ENCODE assay signal across 9 cellular contexts in the genomic region with DNA sequence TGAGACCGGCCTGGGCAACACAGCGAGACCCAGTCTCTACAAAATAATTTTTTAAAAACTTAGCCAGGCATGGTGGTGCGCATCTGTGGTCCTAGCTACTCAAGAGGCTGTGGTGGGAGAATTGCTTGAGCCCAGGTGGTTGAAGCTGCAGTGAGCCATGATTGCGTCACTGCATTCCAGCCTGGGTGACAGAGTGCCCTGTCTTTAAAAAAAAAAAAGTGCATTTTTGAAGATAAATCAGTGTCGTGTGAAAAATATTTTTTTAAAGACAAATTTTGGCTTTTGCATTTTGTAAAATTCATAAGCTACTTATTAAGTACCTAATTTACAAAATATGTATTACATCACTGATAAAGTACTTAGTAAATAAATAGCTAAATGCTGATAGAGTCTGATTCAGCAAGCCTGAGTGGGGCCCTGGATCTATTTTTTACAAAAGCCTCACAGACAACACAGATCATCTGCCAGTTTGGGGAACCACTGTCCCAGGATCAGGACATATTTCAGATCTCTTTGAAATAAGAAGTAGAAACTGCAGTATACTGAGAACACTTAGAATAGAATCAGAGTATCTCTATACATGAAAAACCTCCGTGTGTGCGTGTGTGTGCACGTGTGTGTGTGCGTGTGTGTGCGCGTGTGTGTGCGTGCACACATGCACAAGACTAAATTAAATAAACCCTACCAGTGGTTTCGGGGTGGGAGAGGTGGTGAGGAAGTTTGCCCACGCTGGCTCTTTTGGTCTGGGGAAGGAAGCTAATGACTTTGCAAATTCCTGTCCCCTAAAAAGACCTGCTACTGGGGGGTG.
DNase-seq lines count a peak whose midpoint lies in the region; ATAC-seq, FAIRE-seq and TF ChIP-seq lines count a peak whose summit lies in the region.
"Had no signal": no experiment of that assay in that cellular context is flagged by ENCODE, and none has a peak within 500 bp of the region (broad histone marks: within the 10 kb centered on the region; RNA-seq: fewer than 3 reads in every experiment).

No MANE protein-coding gene starts in this region.

- H3K4me1 Mint-ChIP-seq in natural killer cell treated with Interleukin-12 subunit alpha and Interleukin-12 subunit beta and Interleukin-15 and Interleukin-18, amount 100 ng/mL, for 72 hours (ENCODE audit: low read depth in 2 of 2): peaks cover 69 to 81% of the 10 kb centered on the region in 2 donors

- H3K9me3 Mint-ChIP-seq in natural killer cell treated with Interleukin-12 subunit alpha and Interleukin-12 subunit beta and Interleukin-15 and Interleukin-18, amount 100 ng/mL, for 72 hours: no peaks in the 10 kb centered on the region

- DNase-seq in GM06990 (ENCODE audit: extremely low read depth, insufficient read length) (peak; percentile 14), NAMALWA (ENCODE audit: low spot score) (peak; percentile 58), bronchial epithelial cell (ENCODE audit: low read depth) (peak; percentile 64)
- DNase-seq in natural killer cell treated with Interleukin-12 subunit alpha and Interleukin-12 subunit beta and Interleukin-15 and Interleukin-18, amount 100 ng/mL, for 72 hours (ENCODE audit: low spot score): no peak
- no peak for DNase-seq in activated CD4-positive, alpha-beta T cell treated with anti-CD3 and anti-CD28 coated beads, Interleukin-2, amount 50 U/mL, for 4 hours

- H3K27ac Mint-ChIP-seq in natural killer cell treated with Interleukin-12 subunit alpha and Interleukin-12 subunit beta and Interleukin-15 and Interleukin-18, amount 100 ng/mL, for 72 hours: peak overlapping the region; percentile 82

- no peak for FAIRE-seq in bronchial epithelial cell (lab: Jason Lieb, UNC)
- FAIRE-seq: keratinocyte had no signal

- peak overlapping the region; percentile 45 for H3K4me3 Mint-ChIP-seq in natural killer cell treated with Interleukin-12 subunit alpha and Interleukin-12 subunit beta and Interleukin-15 and Interleukin-18, amount 100 ng/mL, for 72 hours

- H3K36me3 ChIP-seq in GM06990 (ENCODE audit: control insufficient read depth, insufficient read depth, low read length) (no peaks in the 10 kb centered on the region), bronchial epithelial cell (ENCODE audit: control insufficient read depth, insufficient read depth, low read length) (no peaks in the 10 kb centered on the region)

- H3K27me3 Mint-ChIP-seq in natural killer cell treated with Interleukin-12 subunit alpha and Interleukin-12 subunit beta and Interleukin-15 and Interleukin-18, amount 100 ng/mL, for 72 hours: no peaks in the 10 kb centered on the region

- H3K4me3 ChIP-seq in GM06990 (replicated peaks; ENCODE audit: low read depth, low read length) (no peak overlapping the region), bronchial epithelial cell (ENCODE audit: low read depth, low read length) (no peak overlapping the region)

- ATAC-seq in natural killer cell treated with Interleukin-12 subunit alpha and Interleukin-12 subunit beta and Interleukin-15 and Interleukin-18, amount 100 ng/mL, for 72 hours: peak in 1 of 2 donors; percentile 17
- no peak for ATAC-seq in HG02885 (IDR thresholded peaks at IDR 0.05; ENCODE audit: poor library complexity, unreplicated experiment)
- ATAC-seq in GM19023 (IDR thresholded peaks at IDR 0.05; ENCODE audit: unreplicated experiment): no peak
- ATAC-seq in GM18907 (IDR thresholded peaks at IDR 0.05; ENCODE audit: unreplicated experiment): no peak

- H3K36me3 Mint-ChIP-seq in natural killer cell treated with Interleukin-12 subunit alpha and Interleukin-12 subunit beta and Interleukin-15 and Interleukin-18, amount 100 ng/mL, for 72 hours: no peaks in the 10 kb centered on the region

- H3K27me3 ChIP-seq in GM06990 (replicated peaks; ENCODE audit: control insufficient read depth, insufficient read depth, low read length): no peaks in the 10 kb centered on the region
- no peaks in the 10 kb centered on the region for H3K27me3 ChIP-seq in bronchial epithelial cell (ENCODE audit: control insufficient read depth, insufficient read depth, low read length)

- no peak for TF ChIP-seq CTCF in GM06990 (IDR thresholded peaks at IDR 0.05; ENCODE audit: insufficient read depth, low read length, poor library complexity, severe bottlenecking)
- TF ChIP-seq CTCF in bronchial epithelial cell (IDR thresholded peaks at IDR 0.05; ENCODE audit: insufficient read depth, low read length, severe bottlenecking): no peak

Comparison
In these comparisons a context has a peak if more than half of its experiments do, and no peak if none do; other contexts are left out.
1. DNase-seq: peak in GM06990 (single experiment), NAMALWA (single experiment) and bronchial epithelial cell (single experiment); none in natural killer cell treated with Interleukin-12 subunit alpha and Interleukin-12 subunit beta and Interleukin-15 and Interleukin-18, amount 100 ng/mL, for 72 hours (single experiment) and activated CD4-positive, alpha-beta T cell treated with anti-CD3 and anti-CD28 coated beads, Interleukin-2, amount 50 U/mL, for 4 hours (0 of 2).